In genomic region chr10:18681366-18681765, GRCh38 we compare ENCODE assay signal across 14 cellular contexts. TPM values are rescaled to one million over a fixed set of nuclear protein-coding genes. Genes with fewer than 3 reads are reported as not detected.
DNase-seq lines count a peak whose midpoint lies in the region; ATAC-seq and TF ChIP-seq lines count a peak whose summit lies in the region.
"Had no signal": no experiment of that assay in that cellular context is flagged by ENCODE, and none has a peak within 500 bp of the region (broad histone marks: within the 10 kb centered on the region; RNA-seq: fewer than 3 reads in every experiment).

No MANE protein-coding gene starts in this region.

- no peaks in the 10 kb centered on the region for H3K27me3 ChIP-seq in GM23248 (replicated peaks; ENCODE audit: insufficient read depth)
- H3K27me3 ChIP-seq: tibial nerve had no signal

- 6 to 7% methylated on average over 2 of the region's 2 CpGs for WGBS in GM23248 (ENCODE audit: low coverage in 1 of 2, low lambda C conversion rate in 2 of 2, missing lambda C conversion rate in 2 of 2), 2 experiments

- no peak overlapping the region for H3K9ac ChIP-seq in GM23248

- H2AFZ ChIP-seq in GM23248: no peak overlapping the region

- peak overlapping the region in 4 of 10 donors; percentile 8 to 72 (median 60) for H3K27ac Mint-ChIP-seq in naive thymus-derived CD8-positive, alpha-beta T cell
- H3K27ac Mint-ChIP-seq: activated CD8-positive, alpha-beta T cell treated with anti-CD3 and anti-CD28 coated beads, Interleukin-2, amount 10 ng/mL, durations not matched to agents 7 days and 5 days had no signal

- peaks cover 2 to 35% (median 12%) of the 10 kb centered on the region in 4 donors for H3K4me1 Mint-ChIP-seq in naive thymus-derived CD8-positive, alpha-beta T cell

- peaks cover 0 to 10% (median 3%) of the 10 kb centered on the region in 3 donors for H3K36me3 Mint-ChIP-seq in naive thymus-derived CD8-positive, alpha-beta T cell
- H3K36me3 Mint-ChIP-seq: natural killer cell had no signal

- no peaks in the 10 kb centered on the region for H3K9me3 Mint-ChIP-seq in naive thymus-derived CD8-positive, alpha-beta T cell
- H3K9me3 Mint-ChIP-seq: natural killer cell had no signal

- H3K27ac ChIP-seq in GM23248: peak overlapping the region; percentile 30
- H3K27ac ChIP-seq: tibial nerve had no signal

- POLR2A ChIA-PET in naive thymus-derived CD8-positive, alpha-beta T cell (lab: Charles Lee): no interaction called here

- no peaks in the 10 kb centered on the region for H3K79me2 ChIP-seq in GM23248 (ENCODE audit: insufficient read depth)

- no peaks in the 10 kb centered on the region for H4K20me1 ChIP-seq in GM23248 (ENCODE audit: insufficient read depth)

- peak overlapping the region; percentile 45 for H3K4me2 ChIP-seq in GM23248 (ENCODE audit: unreplicated experiment)

- in situ Hi-C loops in GM23248 (cut with MboI): loop anchor here (25.0 kb wide), 1 partner anchor 1106 kb away; no protein-coding TSS in a partner anchor

- DNase-seq in GM23248 (peak; percentile 50), fibroblast of peridontal ligament (ENCODE audit: extremely low read depth) (peak; percentile 57), skeletal muscle cell (ENCODE audit: low read depth) (peak; percentile 36), mucosa of gallbladder (ENCODE audit: low spot score) (no peak)
- DNase-seq in naive thymus-derived CD8-positive, alpha-beta T cell: no peak
- no peak for DNase-seq in stimulated activated CD4-positive, alpha-beta T cell treated with anti-CD3 and anti-CD28 coated beads, Interleukin-4, amount 100 ng/mL, for 1 hour
- DNase-seq: activated CD8-positive, alpha-beta T cell treated with anti-CD3 and anti-CD28 coated beads, Interleukin-2, amount 10 ng/mL, durations not matched to agents 7 days and 5 days; natural killer cell; NCI-H2171; stimulated activated CD4-positive, alpha-beta T cell treated with anti-CD3 and anti-CD28 coated beads, Interleukin-2, amount 100 ng/mL, for 24 hours; stimulated activated CD8-positive, alpha-beta memory T cell treated with anti-CD3 and anti-CD28 coated beads, Interleukin-4, amount 100 ng/mL, for 48 hours had no signal

- no peaks in the 10 kb centered on the region for H3K9me3 ChIP-seq in GM23248 (ENCODE audit: low read depth)
- H3K9me3 ChIP-seq: tibial nerve had no signal

- no peak overlapping the region for H3K4me3 Mint-ChIP-seq in naive thymus-derived CD8-positive, alpha-beta T cell
- H3K4me3 Mint-ChIP-seq: activated CD8-positive, alpha-beta T cell treated with anti-CD3 and anti-CD28 coated beads, Interleukin-2, amount 10 ng/mL, durations not matched to agents 7 days and 5 days; natural killer cell had no signal

- H3K36me3 ChIP-seq in GM23248 (ENCODE audit: low read depth): peaks cover 3% of the 10 kb centered on the region; the same call in 1 of the 2 replicates

- peaks cover 34% of the 10 kb centered on the region for H3K4me1 ChIP-seq in GM23248 (ENCODE audit: insufficient read depth)

- H3F3A ChIP-seq in GM23248 (ENCODE audit: insufficient read depth): peaks cover 27% of the 10 kb centered on the region

- no peak for ATAC-seq in SK-N-SH treated with all-trans-retinoic acid at 6 μM for 48 hours
- no peak for ATAC-seq in GM21447 (IDR thresholded peaks at IDR 0.05; ENCODE audit: unreplicated experiment)
- no peak for ATAC-seq in naive thymus-derived CD8-positive, alpha-beta T cell
- ATAC-seq: activated CD8-positive, alpha-beta T cell treated with anti-CD3 and anti-CD28 coated beads, Interleukin-2, amount 10 ng/mL, durations not matched to agents 7 days and 5 days; natural killer cell had no signal

- H3K4me3 ChIP-seq in GM23248: no peak overlapping the region
- H3K4me3 ChIP-seq in skeletal muscle cell (ENCODE audit: low read depth, low read length): no peak overlapping the region
- H3K4me3 ChIP-seq: tibial nerve had no signal

- no peaks in the 10 kb centered on the region for H3K9me2 ChIP-seq in GM23248 (ENCODE audit: insufficient read depth)

- no peaks in the 10 kb centered on the region for H3K27me3 Mint-ChIP-seq in naive thymus-derived CD8-positive, alpha-beta T cell

TF ChIP-seq in SK-N-SH treated with all-trans-retinoic acid at 6 μM for 48 hours, 23 proteins besides CTCF, POLR2A, EP300 and RAD21:
- TF ChIP-seq ISL1 (CRISPR knock-in tag; IDR thresholded peaks at IDR 0.05) (peak; percentile 40), ZFP3 (CRISPR knock-in tag; IDR thresholded peaks at IDR 0.05) (no peak)

RNA-seq across cellular contexts. Expression of gene ARL5B, which starts 22.1 kb away (rescaled TPM):
- total RNA-seq in GM23248 (2014; rRNA removed; shearing (Covaris generic)): 10.7 and 11.8 TPM in 2 replicates
- 5.2 TPM in 2 replicates for polyA plus RNA-seq in GM23248 (2016; fragmentation: Nextera tagmentation; extraction: Ambion mirVana)
- 15.0 TPM for total RNA-seq in mucosa of gallbladder
- 10 to 100 TPM; 11.2 to 12.9 TPM for total RNA-seq in naive thymus-derived CD8-positive, alpha-beta T cell
- 1 to 10 TPM in 1 of 3 donors, under 1 TPM in 2; 0.72 to 1.9 (median 0.97) TPM for polyA plus RNA-seq in naive thymus-derived CD8-positive, alpha-beta T cell

RNA-seq across cellular contexts. Expression of gene NSUN6, which starts 30.0 kb away (rescaled TPM):
- 4.1 and 6.1 TPM in 2 replicates for total RNA-seq in GM23248 (2014; rRNA removed; shearing (Covaris generic))
- polyA plus RNA-seq in GM23248 (2016; fragmentation: Nextera tagmentation; extraction: Ambion mirVana): 5.4 and 5.7 TPM in 2 replicates
- total RNA-seq in mucosa of gallbladder: 13.5 TPM
- 10 to 100 TPM; 39.6 to 42.4 TPM for total RNA-seq in naive thymus-derived CD8-positive, alpha-beta T cell
- 10 to 100 TPM in 1 of 3 donors, 1 to 10 TPM in 2; 5.3 to 10.8 (median 6.1) TPM for polyA plus RNA-seq in naive thymus-derived CD8-positive, alpha-beta T cell

Comparison
In these comparisons a context has a peak if more than half of its experiments do, and no peak if none do; other contexts are left out.
1. DNase-seq: peak in GM23248 (single experiment), fibroblast of peridontal ligament (single experiment) and skeletal muscle cell (single experiment); none in mucosa of gallbladder (single experiment), naive thymus-derived CD8-positive, alpha-beta T cell (0 of 10) and stimulated activated CD4-positive, alpha-beta T cell treated with anti-CD3 and anti-CD28 coated beads, Interleukin-4, amount 100 ng/mL, for 1 hour (single experiment).